Comparison of ENCODE assay signal across 1 cellular context in genomic region chr2:19989681-19990415, GRCh38.
TF ChIP-seq lines count a peak whose summit lies in the region.

TSS of gene WDR35 (minus strand) at chr2:19990105. CDS start at chr2:19990015, 90 bp downstream.

TF ChIP-seq in GM12878, 131 proteins besides CTCF, POLR2A, EP300 and RAD21 (continued from another document and continues in another):
- TF ChIP-seq POLR2AphosphoS2 (IDR thresholded peaks at IDR 0.05; ENCODE audit: low read depth, low read length) (peak; percentile 59; the same call in 1 of the 2 replicates), RELB (IDR thresholded peaks at IDR 0.05; ENCODE audit: low read depth) (0 out of 2 replicates have a peak, but pooled peaks have one; percentile 24), CEBPB (IDR thresholded peaks at IDR 0.05; ENCODE audit: borderline replicate concordance in 1 of 2, low read depth in 2 of 2, low read length in 2 of 2) (no peak), REST (IDR thresholded peaks at IDR 0.05; ENCODE audit: low read depth, low read length) (peak; percentile 50; the same call in 1 of the 2 replicates), EGR1 (IDR thresholded peaks at IDR 0.05; ENCODE audit: borderline replicate concordance in 1 of 2, low read depth in 2 of 2, low read length in 2 of 2) (peak in 1 of 2 experiments; percentile 72; a peak in 2 of 3 replicates), BHLHE40 (IDR thresholded peaks at IDR 0.05; ENCODE audit: borderline replicate concordance in 1 of 2, low read depth in 2 of 2, low read length in 1 of 2) (peak in 1 of 2 experiments; percentile 11; a peak in 1 of 4 replicates), BACH1 (IDR thresholded peaks at IDR 0.05; ENCODE audit: borderline replicate concordance) (peak; percentile 59; the same call in 1 of the 2 replicates), NFYA (IDR thresholded peaks at IDR 0.05; ENCODE audit: borderline replicate concordance, low read depth, low read length) (no peak), NR2F1 (conservative IDR thresholded peaks at IDR 0.05) (peak; percentile 48; the same call in 1 of the 2 replicates), TCF7 (IDR thresholded peaks at IDR 0.05; ENCODE audit: borderline replicate concordance) (no peak), CEBPZ (IDR thresholded peaks at IDR 0.05; ENCODE audit: low read depth, low read length) (no peak), PKNOX1 (IDR thresholded peaks at IDR 0.05) (no peak), SP1 (IDR thresholded peaks at IDR 0.05; ENCODE audit: low read depth, low read length) (peak; percentile 6), CREB1 (IDR thresholded peaks at IDR 0.05; ENCODE audit: low read depth) (peak; percentile 18; the same call in 1 of the 2 replicates), ZBTB40 (IDR thresholded peaks at IDR 0.05; ENCODE audit: borderline replicate concordance) (peak; percentile 87), CREM (IDR thresholded peaks at IDR 0.05; ENCODE audit: low read depth) (peak; percentile 55; the same call in 1 of the 2 replicates), GABPA (IDR thresholded peaks at IDR 0.05; ENCODE audit: low read depth) (peak; percentile 86), NBN (IDR thresholded peaks at IDR 0.05) (no peak), MYB (IDR thresholded peaks at IDR 0.05; ENCODE audit: borderline replicate concordance, low read depth, low read length) (no peak), SPI1 (IDR thresholded peaks at IDR 0.05; ENCODE audit: borderline replicate concordance, insufficient read depth, low read depth, low read length) (no peak), MAX (IDR thresholded peaks at IDR 0.05; ENCODE audit: low read depth, low read length) (peak; percentile 84; the same call in 1 of the 2 replicates), TARDBP (IDR thresholded peaks at IDR 0.05; ENCODE audit: borderline replicate concordance) (no peak), ETV6 (conservative IDR thresholded peaks at IDR 0.05 in 1 of 2, IDR thresholded peaks at IDR 0.05 in 1 of 2; ENCODE audit: borderline replicate concordance in 1 of 2, low read depth in 1 of 2) (no peak), RBBP5 (conservative IDR thresholded peaks at IDR 0.05) (no peak), SIN3A (IDR thresholded peaks at IDR 0.05; ENCODE audit: low read depth, low read length) (peak; percentile 93), SMC3 (IDR thresholded peaks at IDR 0.05; ENCODE audit: borderline replicate concordance, low read length) (no peak), IKZF1 (conservative IDR thresholded peaks at IDR 0.05) (peak; percentile 85), IRF4 (IDR thresholded peaks at IDR 0.05; ENCODE audit: low read depth, low read length) (0 out of 2 replicates have a peak, but pooled peaks have one; percentile 50), WRNIP1 (IDR thresholded peaks at IDR 0.05; ENCODE audit: borderline replicate concordance, low read depth, low read length) (no peak), SMARCA5 (IDR thresholded peaks at IDR 0.05) (no peak), ZNF24 (IDR thresholded peaks at IDR 0.05) (no peak), HDAC2 (IDR thresholded peaks at IDR 0.05) (no peak), IKZF2 (IDR thresholded peaks at IDR 0.05) (peak; percentile 55 to 62; a peak in 3 of 4 replicates), DPF2 (IDR thresholded peaks at IDR 0.05) (peak; percentile 51; the same call in 1 of the 2 replicates), CHD2 (IDR thresholded peaks at IDR 0.05; ENCODE audit: borderline replicate concordance, low read depth, low read length) (peak; percentile 34; the same call in 1 of the 2 replicates), RB1 (IDR thresholded peaks at IDR 0.05; ENCODE audit: borderline replicate concordance) (peak; percentile 85; the same call in 1 of the 2 replicates), IRF3 (IDR thresholded peaks at IDR 0.05) (no peak), BMI1 (IDR thresholded peaks at IDR 0.05; ENCODE audit: borderline replicate concordance) (peak; percentile 94), GATAD2B (conservative IDR thresholded peaks at IDR 0.05; ENCODE audit: low read depth) (peak; percentile 66), NR2C1 (IDR thresholded peaks at IDR 0.05) (peak; percentile 91), BCL3 (IDR thresholded peaks at IDR 0.05; ENCODE audit: borderline replicate concordance, insufficient read depth, low read depth, low read length, poor library complexity, severe bottlenecking) (no peak), USF1 (IDR thresholded peaks at IDR 0.05; ENCODE audit: borderline replicate concordance, extremely low read length, insufficient read depth, low read depth, low read length) (no peak), RUNX3 (IDR thresholded peaks at IDR 0.05; ENCODE audit: low read length) (peak; percentile 59)
